Comparison of ENCODE assay signal across 2 cellular contexts in genomic region chr14:68675233-68675577, GRCh38.
TF ChIP-seq lines count a peak whose summit lies in the region.

No MANE protein-coding gene starts in this region.

TF ChIP-seq in IMR-90, 13 proteins besides CTCF, POLR2A, EP300 and RAD21:
- TF ChIP-seq FOS (IDR thresholded peaks at IDR 0.05; ENCODE audit: low read depth, low read length): no peak
- no peak for TF ChIP-seq BHLHE40 (IDR thresholded peaks at IDR 0.05; ENCODE audit: low read depth, low read length)
- TF ChIP-seq CHD1 (IDR thresholded peaks at IDR 0.05; ENCODE audit: low read depth, low read length): no peak
- TF ChIP-seq MAZ (IDR thresholded peaks at IDR 0.05; ENCODE audit: borderline replicate concordance, low read depth, low read length): no peak
- no peak for TF ChIP-seq MAFK (IDR thresholded peaks at IDR 0.05; ENCODE audit: low read depth, low read length)
- no peak for TF ChIP-seq CEBPB (IDR thresholded peaks at IDR 0.05; ENCODE audit: low read depth, low read length)
- no peak for TF ChIP-seq NFE2L2 (IDR thresholded peaks at IDR 0.05; ENCODE audit: low read depth, low read length)
- TF ChIP-seq SMC3 (IDR thresholded peaks at IDR 0.05; ENCODE audit: low read depth, low read length): no peak
- no peak for TF ChIP-seq ELK1 (IDR thresholded peaks at IDR 0.05; ENCODE audit: borderline replicate concordance, low read depth, low read length)

TF ChIP-seq in K562, 482 proteins besides CTCF, POLR2A, EP300 and RAD21:
- peak; percentile 56 for TF ChIP-seq NFIC (IDR thresholded peaks at IDR 0.05)
- no peak for TF ChIP-seq NFE2L1 (tag; IDR thresholded peaks at IDR 0.05; ENCODE audit: borderline replicate concordance, low read depth)
